10 cellular contexts compared by ENCODE assay signal in the genomic region with DNA sequence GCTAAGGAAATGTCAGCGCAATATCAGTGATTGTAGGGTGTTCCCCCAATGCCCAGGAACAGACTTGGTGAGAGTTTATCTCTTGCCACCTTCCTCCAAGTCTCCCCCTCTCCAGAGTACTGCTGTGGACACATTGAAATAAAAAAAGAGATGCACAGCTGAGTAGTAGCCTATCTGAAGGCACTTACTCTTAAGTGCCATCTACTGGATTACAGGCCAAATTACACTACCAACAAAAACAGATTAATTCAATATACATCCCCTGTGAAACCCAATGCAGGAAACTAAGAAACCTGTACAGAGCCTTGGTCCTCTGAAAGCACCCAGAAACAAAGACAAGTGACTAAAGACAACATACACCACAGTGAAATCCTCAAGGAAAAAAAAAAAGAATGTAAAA.
A peak's percentile ranks its signal among the peaks of the same experiment; 100 is the strongest.
DNase-seq lines count a peak whose midpoint lies in the region; ATAC-seq and TF ChIP-seq lines count a peak whose summit lies in the region.
"Had no signal": no experiment of that assay in that cellular context is flagged by ENCODE, and none has a peak within 500 bp of the region (broad histone marks: within the 10 kb centered on the region; RNA-seq: fewer than 3 reads in every experiment).

No MANE protein-coding gene starts in this region.

- no peak for TF ChIP-seq EP300 in stomach (IDR thresholded peaks at IDR 0.05)

- no peaks in the 10 kb centered on the region for H3K4me1 ChIP-seq in stomach
- H3K4me1 ChIP-seq: SJCRH30 had no signal

- no peaks in the 10 kb centered on the region for H3K36me3 ChIP-seq in stomach
- H3K36me3 ChIP-seq: SJCRH30 had no signal

- in situ Hi-C loops in astrocyte of the spinal cord (cut with HindIII; ENCODE audit: low sequenced_read_pairs), result no loop called here

- H3K9me3 ChIP-seq in stomach, result no peaks in the 10 kb centered on the region
- H3K9me3 ChIP-seq: SJCRH30 had no signal

- H3K4me3 ChIP-seq in astrocyte of the spinal cord (ENCODE audit: low read depth, low read length) (no peak overlapping the region), stomach (no peak overlapping the region)
- H3K4me3 ChIP-seq: SJCRH30 had no signal

- intact Hi-C loops in stomach (cut with DNase I; ENCODE audit: low total_unique reads), result no loop called here

- ATAC-seq in HG03565 (IDR thresholded peaks at IDR 0.05; ENCODE audit: unreplicated experiment), result peak; percentile 68
- ATAC-seq in GM21737 (IDR thresholded peaks at IDR 0.05; ENCODE audit: unreplicated experiment), result no peak

- DNase-seq in NOMO-1 treated with DMSO at 0.1 percent for 48 hours (lab: John Stamatoyannopoulos, UW; ENCODE audit: unreplicated experiment) (peak; percentile 0), NOMO-1 treated with dmso at 0.1 percent for 144 hours (lab: John Stamatoyannopoulos, UW; ENCODE audit: unreplicated experiment) (no peak), astrocyte of the spinal cord (ENCODE audit: low read depth, low spot score) (peak; percentile 14), stomach (no peak), HuH-7.5 (ENCODE audit: low spot score) (no peak)
- no peak for DNase-seq in activated T-cell treated with anti-CD3 and anti-CD28 coated beads, Interleukin-2, amount 50 U/mL, for 48 hours
- DNase-seq: stimulated activated naive B cell treated with anti-CD40 and anti-IgM and Interleukin-4, amounts not matched to agents 10 μg/mL and 1 μg/mL and 100 μg/mL, for 72 hours had no signal

- H3K27me3 ChIP-seq in stomach, result no peaks in the 10 kb centered on the region
- H3K27me3 ChIP-seq: SJCRH30 had no signal

- H3K27ac ChIP-seq in stomach, result no peak overlapping the region
- H3K27ac ChIP-seq: SJCRH30 had no signal

- 38 to 100% (median 75%) methylated on average over 1 of the region's 1 CpG for WGBS in stomach, 5 donors

- no peak for TF ChIP-seq POLR2A in stomach (IDR thresholded peaks at IDR 0.05)

- TF ChIP-seq CTCF in astrocyte of the spinal cord (IDR thresholded peaks at IDR 0.05; ENCODE audit: low read depth, low read length) (peak; percentile 46), stomach (IDR thresholded peaks at IDR 0.05) (peak in 4 of 7 experiments; percentile 12 to 30 (median 21))

Comparison
In these comparisons a context has a peak if more than half of its experiments do, and no peak if none do; other contexts are left out.
1. DNase-seq: peak in NOMO-1 treated with DMSO at 0.1 percent for 48 hours (single experiment) and astrocyte of the spinal cord (single experiment); none in NOMO-1 treated with dmso at 0.1 percent for 144 hours (single experiment), stomach (single experiment), HuH-7.5 (single experiment) and activated T-cell treated with anti-CD3 and anti-CD28 coated beads, Interleukin-2, amount 50 U/mL, for 48 hours (0 of 2).